15 cellular contexts compared by ENCODE assay signal in genomic region chr4:148112231-148112982, GRCh38.
DNase-seq lines count a peak whose midpoint lies in the region; ATAC-seq and TF ChIP-seq lines count a peak whose summit lies in the region.
"Had no signal": no experiment of that assay in that cellular context is flagged by ENCODE, and none has a peak within 500 bp of the region (broad histone marks: within the 10 kb centered on the region; RNA-seq: fewer than 3 reads in every experiment).

No MANE protein-coding gene starts in this region.

- POLR2A ChIA-PET in activated CD4-positive, alpha-beta T cell treated with anti-CD3 and anti-CD28 coated beads for 36 hours (lab: Charles Lee), result no interaction called here
- POLR2A ChIA-PET in T-cell (lab: Charles Lee), result no interaction called here

- H3K9me3 Mint-ChIP-seq in activated CD4-positive, alpha-beta T cell treated with anti-CD3 and anti-CD28 coated beads for 36 hours (ENCODE audit: low read depth), result peaks cover 2% of the 10 kb centered on the region
- H3K9me3 Mint-ChIP-seq in T-cell, result peaks cover 0 to 2% (median 0%) of the 10 kb centered on the region in 3 donors
- H3K9me3 Mint-ChIP-seq in stimulated activated effector memory CD8-positive, alpha-beta T cell treated with anti-CD3 and anti-CD28 coated beads, Interleukin-12 subunit alpha, Interleukin-12 subunit beta, amount 100 ng/mL, for 72 hours, result no peaks in the 10 kb centered on the region
- H3K9me3 Mint-ChIP-seq: central memory CD8-positive, alpha-beta T cell had no signal

- H3K27ac Mint-ChIP-seq in activated CD4-positive, alpha-beta T cell treated with anti-CD3 and anti-CD28 coated beads for 36 hours, result peak overlapping the region; percentile 47
- peak overlapping the region in 1 of 2 donors; percentile 31 for H3K27ac Mint-ChIP-seq in T-cell
- no peak overlapping the region for H3K27ac Mint-ChIP-seq in stimulated activated effector memory CD8-positive, alpha-beta T cell treated with anti-CD3 and anti-CD28 coated beads, Interleukin-12 subunit alpha, Interleukin-12 subunit beta, amount 100 ng/mL, for 72 hours
- H3K27ac Mint-ChIP-seq: memory B cell had no signal

- no peaks in the 10 kb centered on the region for H3K27me3 Mint-ChIP-seq in activated CD4-positive, alpha-beta T cell treated with anti-CD3 and anti-CD28 coated beads for 36 hours
- H3K27me3 Mint-ChIP-seq in T-cell, result no peaks in the 10 kb centered on the region
- H3K27me3 Mint-ChIP-seq: central memory CD8-positive, alpha-beta T cell; memory B cell had no signal

- no peak overlapping the region for H3K4me3 ChIP-seq in fibroblast of the aortic adventitia (ENCODE audit: low read depth, low read length)

- DNase-seq in activated CD4-positive, alpha-beta T cell treated with anti-CD3 and anti-CD28 coated beads for 36 hours, result no peak
- no peak for DNase-seq in activated CD4-positive, alpha-beta T cell treated with anti-CD3 and anti-CD28 coated beads for 48 hours
- DNase-seq in T-cell (no peak), fibroblast of the aortic adventitia (ENCODE audit: low read depth) (peak; percentile 30), T1000 (lab: John Stamatoyannopoulos, UW) (no peak), DMS114 treated with DMSO at 0.1 percent for 48 hours (lab: John Stamatoyannopoulos, UW; ENCODE audit: unreplicated experiment) (no peak)
- DNase-seq in stimulated activated effector memory CD8-positive, alpha-beta T cell treated with anti-CD3 and anti-CD28 coated beads, Interleukin-12 subunit alpha, Interleukin-12 subunit beta, amount 100 ng/mL, for 72 hours (ENCODE audit: low spot score in 2 of 2), result no peak
- DNase-seq: 8988T, GDM1, MM.1S, NCI-H526 treated with DMSO at 0.1 percent for 48 hours, retina had no signal

- H3K4me3 Mint-ChIP-seq in activated CD4-positive, alpha-beta T cell treated with anti-CD3 and anti-CD28 coated beads for 36 hours, result no peak overlapping the region
- no peak overlapping the region for H3K4me3 Mint-ChIP-seq in T-cell
- H3K4me3 Mint-ChIP-seq in stimulated activated effector memory CD8-positive, alpha-beta T cell treated with anti-CD3 and anti-CD28 coated beads, Interleukin-12 subunit alpha, Interleukin-12 subunit beta, amount 100 ng/mL, for 72 hours, result no peak overlapping the region
- H3K4me3 Mint-ChIP-seq: central memory CD8-positive, alpha-beta T cell; memory B cell had no signal

- peak; percentile 72 for ATAC-seq in activated CD4-positive, alpha-beta T cell treated with anti-CD3 and anti-CD28 coated beads for 36 hours
- peak in 3 of 4 experiments; percentile 46 to 57 (median 56) for ATAC-seq in T-cell (replicated peaks in 1 of 4)
- peak; percentile 44 for ATAC-seq in stimulated activated effector memory CD8-positive, alpha-beta T cell treated with anti-CD3 and anti-CD28 coated beads, Interleukin-12 subunit alpha, Interleukin-12 subunit beta, amount 100 ng/mL, for 72 hours
- no peak for ATAC-seq in HG02970 (IDR thresholded peaks at IDR 0.05; ENCODE audit: low FRiP score, unreplicated experiment)

- TF ChIP-seq CTCF in fibroblast of the aortic adventitia (IDR thresholded peaks at IDR 0.05; ENCODE audit: insufficient read depth, low read length), result no peak

- intact Hi-C loops in activated CD4-positive, alpha-beta T cell treated with anti-CD3 and anti-CD28 coated beads for 36 hours (cut with DNase I, micrococcal nuclease), result no loop called here

- peaks cover 31% of the 10 kb centered on the region for H3K4me1 Mint-ChIP-seq in activated CD4-positive, alpha-beta T cell treated with anti-CD3 and anti-CD28 coated beads for 36 hours
- peaks cover 37 to 46% (median 39%) of the 10 kb centered on the region in 3 donors for H3K4me1 Mint-ChIP-seq in T-cell
- H3K4me1 Mint-ChIP-seq in stimulated activated effector memory CD8-positive, alpha-beta T cell treated with anti-CD3 and anti-CD28 coated beads, Interleukin-12 subunit alpha, Interleukin-12 subunit beta, amount 100 ng/mL, for 72 hours, result peaks cover under 1% of the 10 kb centered on the region
- H3K4me1 Mint-ChIP-seq: memory B cell had no signal

- peaks cover 26% of the 10 kb centered on the region for H3K36me3 Mint-ChIP-seq in activated CD4-positive, alpha-beta T cell treated with anti-CD3 and anti-CD28 coated beads for 36 hours (ENCODE audit: low read depth)
- peaks cover 69% of the 10 kb centered on the region for H3K36me3 Mint-ChIP-seq in T-cell
- H3K36me3 Mint-ChIP-seq in stimulated activated effector memory CD8-positive, alpha-beta T cell treated with anti-CD3 and anti-CD28 coated beads, Interleukin-12 subunit alpha, Interleukin-12 subunit beta, amount 100 ng/mL, for 72 hours, result peaks cover 6% of the 10 kb centered on the region

- CTCF ChIA-PET in activated CD4-positive, alpha-beta T cell treated with anti-CD3 and anti-CD28 coated beads for 36 hours (lab: Charles Lee), result no interaction called here
- CTCF ChIA-PET in T-cell (lab: Charles Lee), result no interaction called here
